In genomic region chr3:86865506-86865905, GRCh38 we compare ENCODE assay signal across 24 cellular contexts.
DNase-seq lines count a peak whose midpoint lies in the region; ATAC-seq, FAIRE-seq and TF ChIP-seq lines count a peak whose summit lies in the region.
"Had no signal": no experiment of that assay in that cellular context is flagged by ENCODE, and none has a peak within 500 bp of the region (broad histone marks: within the 10 kb centered on the region; RNA-seq: fewer than 3 reads in every experiment).

No MANE protein-coding gene starts in this region.

- H3K27ac ChIP-seq in astrocyte (ENCODE audit: low read depth, low read length): no peak overlapping the region
- H3K27ac ChIP-seq in coronary artery: no peak overlapping the region
- no peak overlapping the region for H3K27ac ChIP-seq in RWPE1
- H3K27ac ChIP-seq: dorsolateral prefrontal cortex, heart left ventricle, WERI-Rb-1 had no signal

- H4K20me1 ChIP-seq in astrocyte (ENCODE audit: insufficient read depth, low read length): no peaks in the 10 kb centered on the region

- ATAC-seq in GM21786 (IDR thresholded peaks at IDR 0.05; ENCODE audit: unreplicated experiment): no peak
- ATAC-seq: activated CD8-positive, alpha-beta memory T cell treated with anti-CD3 and anti-CD28 coated beads, Interleukin-2, amount 10 ng/mL, durations not matched to agents 7 days and 5 days; activated T-cell treated with anti-CD3 and anti-CD28 coated beads, Interleukin-2, amount 50 U/mL, for 72 hours; heart left ventricle; naive thymus-derived CD4-positive, alpha-beta T cell had no signal

- peak overlapping the region; percentile 38 for H3K4me3 Mint-ChIP-seq in HFFc6
- H3K4me3 Mint-ChIP-seq in astrocyte (ENCODE audit: unreplicated experiment): no peak overlapping the region
- H3K4me3 Mint-ChIP-seq: activated CD4-positive, alpha-beta T cell treated with anti-CD3 and anti-CD28 coated beads, Interleukin-2, amount 10 ng/mL, durations not matched to agents 7 days and 5 days; activated CD8-positive, alpha-beta memory T cell treated with anti-CD3 and anti-CD28 coated beads, Interleukin-2, amount 10 ng/mL, durations not matched to agents 7 days and 5 days; activated naive CD4-positive, alpha-beta T cell treated with anti-CD3 and anti-CD28 coated beads for 36 hours; activated T-cell treated with anti-CD3 and anti-CD28 coated beads, Interleukin-2, amount 50 U/mL, for 72 hours; naive thymus-derived CD4-positive, alpha-beta T cell; T-helper 2 cell treated with Interferon-gamma antibody and Interleukin-4, amounts not matched to agents 5 μg/mL and 100 μg/mL, for 36 hours had no signal

- no peak overlapping the region for H3K9ac ChIP-seq in astrocyte (ENCODE audit: low read length)

- peak overlapping the region; percentile 17 for H3K4me2 ChIP-seq in astrocyte (ENCODE audit: low read length)
- H3K4me2 ChIP-seq: smooth muscle cell had no signal

- CTCF ChIA-PET in AG04449 (lab: Yijun Ruan, JAX): no interaction called here
- CTCF ChIA-PET in RWPE1 (lab: Yijun Ruan, JAX): no interaction called here

- H3K4me1 ChIP-seq in astrocyte (ENCODE audit: insufficient read depth, low read length): peaks cover 10% of the 10 kb centered on the region
- H3K4me1 ChIP-seq: heart left ventricle had no signal

- POLR2A ChIA-PET in AG04449 (lab: Yijun Ruan, JAX): no interaction called here
- POLR2A ChIA-PET in RWPE1 (lab: Yijun Ruan, JAX; ENCODE audit: low non-redundant PET): no interaction called here

- no peaks in the 10 kb centered on the region for H3K9me3 Mint-ChIP-seq in HFFc6
- peaks cover 4% of the 10 kb centered on the region for H3K9me3 Mint-ChIP-seq in astrocyte (ENCODE audit: unreplicated experiment)
- H3K9me3 Mint-ChIP-seq: activated naive CD4-positive, alpha-beta T cell treated with anti-CD3 and anti-CD28 coated beads for 36 hours had no signal

- TF ChIP-seq CTCF in AG04449 (IDR thresholded peaks at IDR 0.05; ENCODE audit: insufficient read depth, low read length, missing control alignments) (no peak), HFFc6 (IDR thresholded peaks at IDR 0.05) (no peak), astrocyte (IDR thresholded peaks at IDR 0.05; ENCODE audit: insufficient read depth, low read depth, low read length) (no peak), coronary artery (IDR thresholded peaks at IDR 0.05) (no peak), RWPE1 (conservative IDR thresholded peaks at IDR 0.05; ENCODE audit: low read depth) (no peak)

- H3K36me3 Mint-ChIP-seq in HFFc6 (ENCODE audit: low read depth) (no peaks in the 10 kb centered on the region), astrocyte (ENCODE audit: low read depth, unreplicated experiment) (no peaks in the 10 kb centered on the region)
- H3K36me3 Mint-ChIP-seq: activated CD8-positive, alpha-beta memory T cell treated with anti-CD3 and anti-CD28 coated beads, Interleukin-2, amount 10 ng/mL, durations not matched to agents 7 days and 5 days; naive thymus-derived CD4-positive, alpha-beta T cell had no signal

- H3K27ac Mint-ChIP-seq in HFFc6: peak overlapping the region; percentile 4; the same call in 1 of the 2 replicates
- H3K27ac Mint-ChIP-seq in astrocyte (ENCODE audit: unreplicated experiment): no peak overlapping the region
- H3K27ac Mint-ChIP-seq: activated CD4-positive, alpha-beta T cell treated with anti-CD3 and anti-CD28 coated beads, Interleukin-2, amount 10 ng/mL, durations not matched to agents 7 days and 5 days; activated CD8-positive, alpha-beta memory T cell treated with anti-CD3 and anti-CD28 coated beads, Interleukin-2, amount 10 ng/mL, durations not matched to agents 7 days and 5 days; activated naive CD4-positive, alpha-beta T cell treated with anti-CD3 and anti-CD28 coated beads for 36 hours; activated T-cell treated with anti-CD3 and anti-CD28 coated beads, Interleukin-2, amount 50 U/mL, for 72 hours; naive thymus-derived CD4-positive, alpha-beta T cell; T-helper 2 cell treated with Interferon-gamma antibody and Interleukin-4, amounts not matched to agents 5 μg/mL and 100 μg/mL, for 36 hours had no signal

- no peak for FAIRE-seq in astrocyte (lab: Jason Lieb, UNC)

- H3K4me1 Mint-ChIP-seq in HFFc6 (ENCODE audit: low read depth) (peaks cover 17% of the 10 kb centered on the region), astrocyte (ENCODE audit: low read depth, unreplicated experiment) (peaks cover 5% of the 10 kb centered on the region)
- H3K4me1 Mint-ChIP-seq: activated CD4-positive, alpha-beta T cell treated with anti-CD3 and anti-CD28 coated beads, Interleukin-2, amount 10 ng/mL, durations not matched to agents 7 days and 5 days; activated CD8-positive, alpha-beta memory T cell treated with anti-CD3 and anti-CD28 coated beads, Interleukin-2, amount 10 ng/mL, durations not matched to agents 7 days and 5 days; naive thymus-derived CD4-positive, alpha-beta T cell had no signal

- H3K4me3 ChIP-seq in AG04449 (ENCODE audit: low read depth, low read length): no peak overlapping the region
- no peak overlapping the region for H3K4me3 ChIP-seq in astrocyte (ENCODE audit: insufficient read depth, low read depth, low read length)
- no peak overlapping the region for H3K4me3 ChIP-seq in coronary artery
- H3K4me3 ChIP-seq: dorsolateral prefrontal cortex, heart left ventricle, smooth muscle cell had no signal

- no peak overlapping the region for H2AFZ ChIP-seq in astrocyte (ENCODE audit: low read depth, low read length)

- no peaks in the 10 kb centered on the region for H3K9me3 ChIP-seq in astrocyte (ENCODE audit: insufficient read depth, low read depth, low read length)
- H3K9me3 ChIP-seq: heart left ventricle had no signal

- no peaks in the 10 kb centered on the region for H3K27me3 ChIP-seq in astrocyte (ENCODE audit: insufficient read depth, low read length)
- H3K27me3 ChIP-seq: dorsolateral prefrontal cortex, heart left ventricle had no signal

- H3K36me3 ChIP-seq in astrocyte (ENCODE audit: insufficient read depth, low read length): no peaks in the 10 kb centered on the region
- H3K36me3 ChIP-seq: heart left ventricle, WERI-Rb-1 had no signal

- no peaks in the 10 kb centered on the region for H3K79me2 ChIP-seq in astrocyte (ENCODE audit: insufficient read depth, low read length)

- H3K27me3 Mint-ChIP-seq in HFFc6 (ENCODE audit: insufficient read depth) (no peaks in the 10 kb centered on the region), astrocyte (ENCODE audit: low read depth, unreplicated experiment) (no peaks in the 10 kb centered on the region)
- H3K27me3 Mint-ChIP-seq: activated CD4-positive, alpha-beta T cell treated with anti-CD3 and anti-CD28 coated beads, Interleukin-2, amount 10 ng/mL, durations not matched to agents 7 days and 5 days; activated CD8-positive, alpha-beta memory T cell treated with anti-CD3 and anti-CD28 coated beads, Interleukin-2, amount 10 ng/mL, durations not matched to agents 7 days and 5 days; naive thymus-derived CD4-positive, alpha-beta T cell had no signal

- DNase-seq in AG04449 (ENCODE audit: low read depth, low spot score) (peak; percentile 7), HFFc6 (peak; percentile 13), astrocyte (ENCODE audit: low read depth) (peak; percentile 67), hepatic stellate cell (ENCODE audit: low spot score) (peak; percentile 13), coronary artery (ENCODE audit: low spot score) (no peak), RWPE1 (ENCODE audit: low spot score) (no peak), NCI-H2227 (lab: John Stamatoyannopoulos, UW; ENCODE audit: unreplicated experiment) (no peak)
- DNase-seq: activated CD4-positive, alpha-beta T cell treated with anti-CD3 and anti-CD28 coated beads, Interleukin-2, amount 10 ng/mL, durations not matched to agents 7 days and 5 days; activated CD8-positive, alpha-beta memory T cell treated with anti-CD3 and anti-CD28 coated beads, Interleukin-2, amount 10 ng/mL, durations not matched to agents 7 days and 5 days; activated naive CD4-positive, alpha-beta T cell treated with anti-CD3 and anti-CD28 coated beads for 36 hours; activated T-cell treated with anti-CD3 and anti-CD28 coated beads, Interleukin-2, amount 50 U/mL, for 72 hours; amygdala; C1 segment of cervical spinal cord; caudate nucleus; DND-41; dorsolateral prefrontal cortex; heart left ventricle; naive thymus-derived CD4-positive, alpha-beta T cell; NCI-H187; stimulated activated CD4-positive, alpha-beta T cell treated with anti-CD3 and anti-CD28 coated beads, Interleukin-2, amount 100 ng/mL, for 24 hours; WERI-Rb-1 had no signal

Comparison
In these comparisons a context has a peak if more than half of its experiments do, and no peak if none do; other contexts are left out.
1. DNase-seq: peak in AG04449 (single experiment), HFFc6 (single experiment), astrocyte (single experiment) and hepatic stellate cell (single experiment); none in coronary artery (single experiment), RWPE1 (single experiment) and NCI-H2227 (single experiment).